In the genomic region with DNA sequence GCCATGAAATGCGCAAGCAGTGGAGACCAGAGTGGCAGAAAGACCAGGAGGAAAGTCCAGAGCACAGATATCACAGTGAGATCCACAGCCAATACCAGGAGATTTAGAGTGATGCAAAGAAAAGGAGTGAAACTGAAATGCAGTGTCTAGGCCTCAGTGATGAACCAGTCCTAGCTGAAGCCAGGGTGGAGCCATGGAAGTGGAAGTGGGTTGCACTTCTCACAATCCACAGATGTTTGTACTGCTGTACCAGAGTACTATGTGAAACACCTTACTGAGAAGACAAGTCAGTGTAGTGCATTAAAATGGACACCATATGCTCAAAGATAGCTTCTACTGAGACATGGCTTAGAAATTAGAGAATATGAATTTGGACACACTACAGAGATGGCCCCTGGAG, we compare ENCODE assay signal across 30 cellular contexts.
"Had no signal": no experiment of that assay in that cellular context is flagged by ENCODE, and none has a peak within 500 bp of the region (broad histone marks: within the 10 kb centered on the region; RNA-seq: fewer than 3 reads in every experiment).

No MANE protein-coding gene starts in this region.

- H3K9me3 ChIP-seq: adrenal gland, body of pancreas, breast epithelium had no signal

- H3K4me3 ChIP-seq: adrenal gland, body of pancreas, breast epithelium had no signal

- H3K9me3 Mint-ChIP-seq: activated B cell treated with CpG ODN at 0.5 μM for 24 hours; activated CD4-positive, alpha-beta memory T cell treated with anti-CD3 and anti-CD28 coated beads for 36 hours; activated CD4-positive, alpha-beta T cell treated with anti-CD3 and anti-CD28 coated beads, Interleukin-2, amount 10 ng/mL, durations not matched to agents 7 days and 5 days; activated CD8-positive, alpha-beta T cell treated with anti-CD3 and anti-CD28 coated beads for 36 hours; activated naive CD4-positive, alpha-beta T cell treated with anti-CD3 and anti-CD28 coated beads for 36 hours; activated naive CD4-positive, alpha-beta T cell treated with anti-CD3 and anti-CD28 coated beads, Interleukin-2, amount 50 U/mL, for 72 hours; activated naive CD8-positive, alpha-beta T cell treated with anti-CD3 and anti-CD28 coated beads for 36 hours; activated T-cell treated with anti-CD3 and anti-CD28 coated beads, Interleukin-2, amount 50 U/mL, for 24 hours; activated T-helper 17 cell treated with anti-CD3 and anti-CD28 coated beads, Interleukin-2, amount 50 U/mL, for 72 hours; T-helper 1 cell treated with Interleukin-12 subunit alpha and Interleukin-12 subunit beta and Interleukin-4 antibody, amounts not matched to agents 30 μg/mL and 1 μg/mL, for 36 hours; T-helper 2 cell treated with Interferon-gamma antibody and Interleukin-4, amounts not matched to agents 5 μg/mL and 100 μg/mL, for 36 hours had no signal

- H3K36me3 ChIP-seq: adrenal gland, brain microvascular endothelial cell, breast epithelium had no signal

- H3K27ac Mint-ChIP-seq: activated B cell treated with CpG ODN at 0.5 μM for 24 hours; activated CD4-positive, alpha-beta memory T cell treated with anti-CD3 and anti-CD28 coated beads for 36 hours; activated CD4-positive, alpha-beta T cell treated with anti-CD3 and anti-CD28 coated beads, Interleukin-2, amount 10 ng/mL, durations not matched to agents 7 days and 5 days; activated CD8-positive, alpha-beta T cell treated with anti-CD3 and anti-CD28 coated beads for 36 hours; activated naive CD4-positive, alpha-beta T cell treated with anti-CD3 and anti-CD28 coated beads for 36 hours; activated naive CD4-positive, alpha-beta T cell treated with anti-CD3 and anti-CD28 coated beads, Interleukin-2, amount 50 U/mL, for 72 hours; activated naive CD8-positive, alpha-beta T cell treated with anti-CD3 and anti-CD28 coated beads for 36 hours; activated T-cell treated with anti-CD3 and anti-CD28 coated beads, Interleukin-2, amount 50 U/mL, for 24 hours; activated T-helper 17 cell treated with anti-CD3 and anti-CD28 coated beads, Interleukin-2, amount 50 U/mL, for 72 hours; T-helper 1 cell treated with Interleukin-12 subunit alpha and Interleukin-12 subunit beta and Interleukin-4 antibody, amounts not matched to agents 30 μg/mL and 1 μg/mL, for 36 hours; T-helper 2 cell treated with Interferon-gamma antibody and Interleukin-4, amounts not matched to agents 5 μg/mL and 100 μg/mL, for 36 hours had no signal

- H3K27me3 ChIP-seq: adrenal gland, body of pancreas, brain microvascular endothelial cell, breast epithelium had no signal

- H3K4me3 Mint-ChIP-seq: activated B cell treated with CpG ODN at 0.5 μM for 24 hours; activated CD4-positive, alpha-beta memory T cell treated with anti-CD3 and anti-CD28 coated beads for 36 hours; activated CD4-positive, alpha-beta T cell treated with anti-CD3 and anti-CD28 coated beads, Interleukin-2, amount 10 ng/mL, durations not matched to agents 7 days and 5 days; activated CD8-positive, alpha-beta T cell treated with anti-CD3 and anti-CD28 coated beads for 36 hours; activated naive CD4-positive, alpha-beta T cell treated with anti-CD3 and anti-CD28 coated beads for 36 hours; activated naive CD8-positive, alpha-beta T cell treated with anti-CD3 and anti-CD28 coated beads for 36 hours; activated T-cell treated with anti-CD3 and anti-CD28 coated beads, Interleukin-2, amount 50 U/mL, for 24 hours; activated T-helper 17 cell treated with anti-CD3 and anti-CD28 coated beads, Interleukin-2, amount 50 U/mL, for 72 hours; T-helper 1 cell treated with Interleukin-12 subunit alpha and Interleukin-12 subunit beta and Interleukin-4 antibody, amounts not matched to agents 30 μg/mL and 1 μg/mL, for 36 hours; T-helper 2 cell treated with Interferon-gamma antibody and Interleukin-4, amounts not matched to agents 5 μg/mL and 100 μg/mL, for 36 hours had no signal

- DNase-seq: activated B cell treated with CpG ODN at 0.5 μM for 24 hours; activated CD4-positive, alpha-beta memory T cell treated with anti-CD3 and anti-CD28 coated beads for 36 hours; activated CD4-positive, alpha-beta T cell treated with anti-CD3 and anti-CD28 coated beads for 48 hours; activated CD4-positive, alpha-beta T cell treated with anti-CD3 and anti-CD28 coated beads, Interleukin-2, amount 10 ng/mL, durations not matched to agents 7 days and 5 days; activated CD4-positive, CD25-positive, alpha-beta regulatory T cell treated with anti-CD3 and anti-CD28 coated beads, Interleukin-2, amount 50 U/mL, for 72 hours; activated CD8-positive, alpha-beta memory T cell treated with anti-CD3 and anti-CD28 coated beads, Interleukin-2, amount 50 U/mL, for 4 hours; activated CD8-positive, alpha-beta T cell treated with anti-CD3 and anti-CD28 coated beads for 36 hours; activated effector memory CD4-positive, alpha-beta T cell treated with anti-CD3 and anti-CD28 coated beads, Interleukin-2, amount 50 U/mL, for 16 hours; activated gamma-delta T cell treated with Interleukin-2 at 50 U/mL for 16 hours; activated naive CD4-positive, alpha-beta T cell; activated naive CD4-positive, alpha-beta T cell treated with anti-CD3 and anti-CD28 coated beads for 36 hours; activated naive CD4-positive, alpha-beta T cell treated with anti-CD3 and anti-CD28 coated beads, Interleukin-2, amount 50 U/mL, for 16 hours; activated naive CD8-positive, alpha-beta T cell treated with anti-CD3 and anti-CD28 coated beads for 36 hours; activated T-cell treated with anti-CD3 and anti-CD28 coated beads, Interleukin-2, amount 50 U/mL, for 24 hours; activated T-cell treated with anti-CD3 and anti-CD28 coated beads, Interleukin-2, amount 50 U/mL, for 48 hours; adrenal gland; amniotic stem cell; aorta; body of pancreas; brain microvascular endothelial cell; central memory CD4-positive, alpha-beta T cell; T-helper 1 cell; T-helper 2 cell; T-helper 9 cell had no signal

- H3K27me3 Mint-ChIP-seq: activated CD4-positive, alpha-beta T cell treated with anti-CD3 and anti-CD28 coated beads, Interleukin-2, amount 10 ng/mL, durations not matched to agents 7 days and 5 days; activated naive CD8-positive, alpha-beta T cell treated with anti-CD3 and anti-CD28 coated beads for 36 hours had no signal

- H3K4me1 ChIP-seq: adrenal gland, body of pancreas, breast epithelium had no signal

- H3K4me1 Mint-ChIP-seq: activated T-helper 17 cell treated with anti-CD3 and anti-CD28 coated beads, Interleukin-2, amount 50 U/mL, for 72 hours had no signal

- H3K27ac ChIP-seq: adrenal gland, body of pancreas, brain microvascular endothelial cell, breast epithelium, VCaP had no signal

- H3K36me3 Mint-ChIP-seq: activated CD4-positive, alpha-beta memory T cell treated with anti-CD3 and anti-CD28 coated beads for 36 hours; activated naive CD4-positive, alpha-beta T cell treated with anti-CD3 and anti-CD28 coated beads, Interleukin-2, amount 50 U/mL, for 72 hours; activated naive CD8-positive, alpha-beta T cell treated with anti-CD3 and anti-CD28 coated beads for 36 hours had no signal
